ENCODE assay signal across 1 cellular context in genomic region chr2:136764397-136765255, GRCh38.
TF ChIP-seq lines count a peak whose summit lies in the region.

No MANE protein-coding gene starts in this region.

TF ChIP-seq in WTC11, 78 proteins besides CTCF, POLR2A, EP300 and RAD21 (continued from another document and continues in another):
- no peak for TF ChIP-seq ZNF416 (CRISPR knock-in tag; IDR thresholded peaks at IDR 0.05)
- TF ChIP-seq ZSCAN18 (CRISPR knock-in tag; IDR thresholded peaks at IDR 0.05) = no peak
- TF ChIP-seq IRF1 (CRISPR knock-in tag; IDR thresholded peaks at IDR 0.05) = 0 out of 2 replicates have a peak, but pooled peaks have one; percentile 50
- peak; percentile 37; the same call in 1 of the 2 replicates for TF ChIP-seq FOXK1 (CRISPR knock-in tag; IDR thresholded peaks at IDR 0.05)
- peak; percentile 66 for TF ChIP-seq ZBTB21 (CRISPR knock-in tag; IDR thresholded peaks at IDR 0.05; ENCODE audit: borderline replicate concordance)
- TF ChIP-seq ZNF281 (CRISPR knock-in tag; IDR thresholded peaks at IDR 0.05) = no peak
- no peak for TF ChIP-seq ZNF121 (CRISPR knock-in tag; IDR thresholded peaks at IDR 0.05)
- TF ChIP-seq ATF1 (CRISPR knock-in tag; IDR thresholded peaks at IDR 0.05) = no peak
- TF ChIP-seq ZNF138 (CRISPR knock-in tag; conservative IDR thresholded peaks at IDR 0.05) = 0 out of 2 replicates have a peak, but pooled peaks have one; percentile 20
- TF ChIP-seq NFATC4 (CRISPR knock-in tag; IDR thresholded peaks at IDR 0.05) = no peak
- no peak for TF ChIP-seq GTF2I (CRISPR knock-in tag; conservative IDR thresholded peaks at IDR 0.05)
- TF ChIP-seq ZNF671 (CRISPR knock-in tag; IDR thresholded peaks at IDR 0.05) = no peak
- no peak for TF ChIP-seq NR3C1 (CRISPR knock-in tag; conservative IDR thresholded peaks at IDR 0.05; ENCODE audit: low read depth)
- TF ChIP-seq SP1 (CRISPR knock-in tag; conservative IDR thresholded peaks at IDR 0.05) = peak; percentile 36; the same call in 1 of the 2 replicates
- no peak for TF ChIP-seq ZNF263 (CRISPR knock-in tag; IDR thresholded peaks at IDR 0.05; ENCODE audit: low read depth)
- no peak for TF ChIP-seq ATF6 (CRISPR knock-in tag; IDR thresholded peaks at IDR 0.05)
- no peak for TF ChIP-seq PRRX2 (CRISPR knock-in tag; IDR thresholded peaks at IDR 0.05)
- no peak for TF ChIP-seq HMGXB4 (CRISPR knock-in tag; IDR thresholded peaks at IDR 0.05)
- no peak for TF ChIP-seq FOXJ3 (CRISPR knock-in tag; IDR thresholded peaks at IDR 0.05; ENCODE audit: borderline replicate concordance)
- TF ChIP-seq ETV6 (CRISPR knock-in tag; IDR thresholded peaks at IDR 0.05) = no peak
- no peak for TF ChIP-seq NR1H2 (CRISPR knock-in tag; IDR thresholded peaks at IDR 0.05)
- TF ChIP-seq TP53 (CRISPR knock-in tag; IDR thresholded peaks at IDR 0.05) = no peak; the same call in none of the 2 replicates
- TF ChIP-seq NFE2L1 (CRISPR knock-in tag; IDR thresholded peaks at IDR 0.05) = peak; percentile 76; the same call in 1 of the 2 replicates
- TF ChIP-seq E2F5 (CRISPR knock-in tag; IDR thresholded peaks at IDR 0.05) = no peak
- no peak for TF ChIP-seq NFYB (CRISPR knock-in tag; conservative IDR thresholded peaks at IDR 0.05; ENCODE audit: low read depth)
- TF ChIP-seq OVOL2 (CRISPR knock-in tag; IDR thresholded peaks at IDR 0.05; ENCODE audit: borderline replicate concordance) = no peak
- TF ChIP-seq MLX (CRISPR knock-in tag; IDR thresholded peaks at IDR 0.05) = no peak
- no peak for TF ChIP-seq E2F4 (CRISPR knock-in tag; IDR thresholded peaks at IDR 0.05; ENCODE audit: borderline replicate concordance, low read depth)
- TF ChIP-seq AR (CRISPR knock-in tag; IDR thresholded peaks at IDR 0.05) = no peak
- TF ChIP-seq RORB (CRISPR knock-in tag; IDR thresholded peaks at IDR 0.05) = no peak
- no peak for TF ChIP-seq GRHL2 (CRISPR knock-in tag; IDR thresholded peaks at IDR 0.05; ENCODE audit: insufficient replicate concordance, severe bottlenecking)
- TF ChIP-seq GABPB1 (CRISPR knock-in tag; IDR thresholded peaks at IDR 0.05) = no peak
- TF ChIP-seq NR2C2 (CRISPR knock-in tag; IDR thresholded peaks at IDR 0.05) = no peak
- TF ChIP-seq STAT6 (CRISPR knock-in tag; conservative IDR thresholded peaks at IDR 0.05; ENCODE audit: low read depth) = no peak
- TF ChIP-seq HMGA2 (CRISPR knock-in tag; IDR thresholded peaks at IDR 0.05) = no peak
- TF ChIP-seq ZNF219 (CRISPR knock-in tag; IDR thresholded peaks at IDR 0.05; ENCODE audit: borderline replicate concordance) = no peak
- no peak for TF ChIP-seq ZBTB43 (CRISPR knock-in tag; IDR thresholded peaks at IDR 0.05)
- no peak for TF ChIP-seq ZNF512 (CRISPR knock-in tag; IDR thresholded peaks at IDR 0.05; ENCODE audit: borderline replicate concordance)
- no peak for TF ChIP-seq CREM (CRISPR knock-in tag; IDR thresholded peaks at IDR 0.05)
- TF ChIP-seq ATF3 (CRISPR knock-in tag; conservative IDR thresholded peaks at IDR 0.05) = no peak
